ENCODE assay signal across 16 cellular contexts in genomic region chr11:100459791-100460190, GRCh38.
DNase-seq lines count a peak whose midpoint lies in the region; TF ChIP-seq lines count a peak whose summit lies in the region.
"Had no signal": no experiment of that assay in that cellular context is flagged by ENCODE, and none has a peak within 500 bp of the region (broad histone marks: within the 10 kb centered on the region; RNA-seq: fewer than 3 reads in every experiment).

No MANE protein-coding gene starts in this region.

- H3K9ac ChIP-seq in smooth muscle cell (ENCODE audit: low read depth), result no peak overlapping the region
- H3K9ac ChIP-seq: BLaER1 had no signal

- 54% methylated on average over 4 of the region's 4 CpGs for WGBS in smooth muscle cell (ENCODE audit: low lambda C conversion rate)

- H3K36me3 ChIP-seq in smooth muscle cell (ENCODE audit: low read depth), result no peaks in the 10 kb centered on the region
- H3K36me3 ChIP-seq: BLaER1 had no signal

- no peak overlapping the region for H3K4me3 Mint-ChIP-seq in Calu3 (ENCODE audit: low read depth, unreplicated experiment)
- H3K4me3 Mint-ChIP-seq: CD8-positive, alpha-beta T cell; GM23338 had no signal

- H3K27me3 Mint-ChIP-seq in Calu3 (ENCODE audit: unreplicated experiment), result no peaks in the 10 kb centered on the region

- H3K4me1 Mint-ChIP-seq in Calu3 (ENCODE audit: low read depth, unreplicated experiment), result no peaks in the 10 kb centered on the region
- H3K4me1 Mint-ChIP-seq: GM23338 had no signal

- TF ChIP-seq CTCF in smooth muscle cell (IDR thresholded peaks at IDR 0.05; ENCODE audit: borderline replicate concordance, insufficient read depth, poor library complexity, severe bottlenecking), result no peak
- no peak for TF ChIP-seq CTCF in Calu3 (IDR thresholded peaks at IDR 0.05; ENCODE audit: unreplicated experiment)

- H4K20me1 ChIP-seq in smooth muscle cell (ENCODE audit: low read depth), result no peaks in the 10 kb centered on the region
- H4K20me1 ChIP-seq: BLaER1 had no signal

- H3F3A ChIP-seq in smooth muscle cell (ENCODE audit: low read depth), result no peaks in the 10 kb centered on the region

- CTCF ChIA-PET in Calu3 (lab: Charles Lee), result no interaction called here

- H3K79me2 ChIP-seq in smooth muscle cell (ENCODE audit: low read depth), result no peaks in the 10 kb centered on the region

- H2AFZ ChIP-seq in smooth muscle cell (ENCODE audit: low read depth), result peak overlapping the region; percentile 5
- H2AFZ ChIP-seq: GM23338 had no signal

- peak overlapping the region; percentile 5 for H3K4me2 ChIP-seq in smooth muscle cell
- H3K4me2 ChIP-seq: BLaER1, GM23338 had no signal

- H3K9me3 Mint-ChIP-seq in Calu3 (ENCODE audit: low read depth, unreplicated experiment), result no peaks in the 10 kb centered on the region
- H3K9me3 Mint-ChIP-seq: GM23338 had no signal

- no peaks in the 10 kb centered on the region for H3K9me3 ChIP-seq in smooth muscle cell (replicated peaks; ENCODE audit: low read depth)
- H3K9me3 ChIP-seq: BLaER1 had no signal

- no peaks in the 10 kb centered on the region for H3K27me3 ChIP-seq in smooth muscle cell (ENCODE audit: low read depth)
- H3K27me3 ChIP-seq: BLaER1 had no signal

- no TSS peak for BruUV-seq in Calu3 (replicated peaks; lab: Mats Ljungman, UMichigan)

- no peak overlapping the region for H3K4me3 ChIP-seq in smooth muscle cell
- H3K4me3 ChIP-seq: BLaER1, GM23338 had no signal

- intact Hi-C loops in Calu3 (cut with micrococcal nuclease; ENCODE audit: unreplicated experiment), result no loop called here

- no peaks in the 10 kb centered on the region for H3K4me1 ChIP-seq in smooth muscle cell (ENCODE audit: low read depth)
- H3K4me1 ChIP-seq: BLaER1 had no signal

- H3K27ac ChIP-seq in smooth muscle cell (ENCODE audit: low read depth), result no peak overlapping the region
- H3K27ac ChIP-seq: BLaER1, HL-60 had no signal

- H3K27ac Mint-ChIP-seq in Calu3 (ENCODE audit: unreplicated experiment), result no peak overlapping the region
- H3K27ac Mint-ChIP-seq: CD8-positive, alpha-beta T cell; GM23338 had no signal

- DNase-seq in NCI-H748 (lab: John Stamatoyannopoulos, UW; ENCODE audit: unreplicated experiment) (peak; percentile 1), NCI-H748 treated with DMSO at 0.1 percent for 48 hours (lab: John Stamatoyannopoulos, UW) (no peak), NCI-H69 (lab: John Stamatoyannopoulos, UW) (peak; percentile 4), left kidney (ENCODE audit: low read depth, low spot score) (peak; percentile 89), smooth muscle cell (lab: John Stamatoyannopoulos, UW; ENCODE audit: unreplicated experiment) (no peak), Calu3 (no peak), C1 segment of cervical spinal cord (lab: John Stamatoyannopoulos, UW) (no peak), NCI-H446 (lab: John Stamatoyannopoulos, UW) (no peak)
- DNase-seq: CD8-positive, alpha-beta T cell; DMS153; DMS79; GF-D8; HCEC 1CT had no signal

- no peaks in the 10 kb centered on the region for H3K36me3 Mint-ChIP-seq in Calu3 (ENCODE audit: insufficient read depth, unreplicated experiment)
- H3K36me3 Mint-ChIP-seq: CD8-positive, alpha-beta T cell had no signal

Comparison
In these comparisons a context has a peak if more than half of its experiments do, and no peak if none do; other contexts are left out.
1. DNase-seq: peak in NCI-H748 (single experiment), NCI-H69 (single experiment) and left kidney (single experiment); none in NCI-H748 treated with DMSO at 0.1 percent for 48 hours (single experiment), smooth muscle cell (single experiment), Calu3 (single experiment), C1 segment of cervical spinal cord (0 of 14) and NCI-H446 (0 of 2).